Comparison of ENCODE assay signal across 1 cellular context in genomic region chr14:24442240-24443052, GRCh38.
TF ChIP-seq lines count a peak whose summit lies in the region.

SDR39U1 (minus strand) TSS chr14:24442776; CDS start chr14:24442769, 7 bp downstream.

TF ChIP-seq in HepG2, 621 proteins besides CTCF, POLR2A, EP300 and RAD21 (continued from another document and continues in another):
- no peak for TF ChIP-seq FOXO4 (CRISPR knock-in tag; conservative IDR thresholded peaks at IDR 0.05)
- peak; percentile 95 for TF ChIP-seq AGO1 (IDR thresholded peaks at IDR 0.05; ENCODE audit: low read depth, low read length, poor library complexity, severe bottlenecking)
- TF ChIP-seq HOXA5 (CRISPR knock-in tag; IDR thresholded peaks at IDR 0.05): peak; percentile 64; the same call in 1 of the 2 replicates
- peak; percentile 94 for TF ChIP-seq ZBTB4 (CRISPR knock-in tag; IDR thresholded peaks at IDR 0.05; ENCODE audit: borderline replicate concordance)
- TF ChIP-seq ZNF251 (CRISPR knock-in tag; IDR thresholded peaks at IDR 0.05): peak; percentile 89; the same call in 1 of the 2 replicates
- no peak for TF ChIP-seq ZNF232 (CRISPR knock-in tag; IDR thresholded peaks at IDR 0.05; ENCODE audit: borderline replicate concordance)
- no peak for TF ChIP-seq SMARCC2 (IDR thresholded peaks at IDR 0.05)
- peak; percentile 94 for TF ChIP-seq TBX2 (CRISPR knock-in tag; IDR thresholded peaks at IDR 0.05; ENCODE audit: borderline replicate concordance)
- TF ChIP-seq NFE2 (CRISPR knock-in tag; IDR thresholded peaks at IDR 0.05): no peak
- no peak for TF ChIP-seq ZNF841 (CRISPR knock-in tag; IDR thresholded peaks at IDR 0.05; ENCODE audit: borderline replicate concordance)
- TF ChIP-seq ZNF468 (CRISPR knock-in tag; IDR thresholded peaks at IDR 0.05): no peak
- TF ChIP-seq MBD4 (IDR thresholded peaks at IDR 0.05; ENCODE audit: borderline replicate concordance, low read length): no peak
- TF ChIP-seq ZNF629 (CRISPR knock-in tag; conservative IDR thresholded peaks at IDR 0.05): peak; percentile 18; the same call in 1 of the 2 replicates
- peak; percentile 96 for TF ChIP-seq MXD1 (CRISPR knock-in tag; IDR thresholded peaks at IDR 0.05)
- TF ChIP-seq ZNF383 (CRISPR knock-in tag; IDR thresholded peaks at IDR 0.05; ENCODE audit: borderline replicate concordance): peak; percentile 99; the same call in 1 of the 2 replicates
- peak; percentile 85 for TF ChIP-seq ATF6 (CRISPR knock-in tag; conservative IDR thresholded peaks at IDR 0.05)
- peak; percentile 84 for TF ChIP-seq ZNF451 (CRISPR knock-in tag; IDR thresholded peaks at IDR 0.05)
- TF ChIP-seq ZNF556 (CRISPR knock-in tag; IDR thresholded peaks at IDR 0.05; ENCODE audit: borderline replicate concordance): peak; percentile 95
- TF ChIP-seq DBP (CRISPR knock-in tag; IDR thresholded peaks at IDR 0.05; ENCODE audit: not compliant biosample characterization): no peak
- peak; percentile 92 for TF ChIP-seq UBTF (CRISPR knock-in tag; IDR thresholded peaks at IDR 0.05)
- TF ChIP-seq ZC3H4 (CRISPR knock-in tag; IDR thresholded peaks at IDR 0.05; ENCODE audit: borderline replicate concordance): peak; percentile 95
- TF ChIP-seq ZNF607 (CRISPR knock-in tag; IDR thresholded peaks at IDR 0.05; ENCODE audit: borderline replicate concordance): peak; percentile 97
- peak; percentile 98 for TF ChIP-seq ARNT2 (CRISPR knock-in tag; IDR thresholded peaks at IDR 0.05; ENCODE audit: low read depth)
- TF ChIP-seq NR1H2 (CRISPR knock-in tag; IDR thresholded peaks at IDR 0.05; ENCODE audit: borderline replicate concordance, low read depth): peak; percentile 40; the same call in 1 of the 2 replicates
- peak; percentile 99 for TF ChIP-seq NFKB2 (CRISPR knock-in tag; IDR thresholded peaks at IDR 0.05; ENCODE audit: borderline replicate concordance)
- TF ChIP-seq FOXK2 (IDR thresholded peaks at IDR 0.05): peak; percentile 98
- TF ChIP-seq ZNF124 (CRISPR knock-in tag; IDR thresholded peaks at IDR 0.05): no peak; the same call in none of the 2 replicates
- TF ChIP-seq ZNF3 (CRISPR knock-in tag; IDR thresholded peaks at IDR 0.05): no peak
- TF ChIP-seq GATA4 (IDR thresholded peaks at IDR 0.05; ENCODE audit: borderline replicate concordance, low read depth): peak; percentile 85
- peak; percentile 96 for TF ChIP-seq ZNF547 (CRISPR knock-in tag; IDR thresholded peaks at IDR 0.05)
- TF ChIP-seq ZNF44 (CRISPR knock-in tag; IDR thresholded peaks at IDR 0.05): peak; percentile 91
- peak; percentile 97 for TF ChIP-seq NFATC3 (CRISPR knock-in tag; IDR thresholded peaks at IDR 0.05)
- peak; percentile 87; the same call in 1 of the 2 replicates for TF ChIP-seq DNMT1 (CRISPR knock-in tag; IDR thresholded peaks at IDR 0.05)
- TF ChIP-seq KMT2A (CRISPR knock-in tag; IDR thresholded peaks at IDR 0.05): peak; percentile 87
- peak; percentile 84 for TF ChIP-seq ZNF441 (CRISPR knock-in tag; IDR thresholded peaks at IDR 0.05; ENCODE audit: borderline replicate concordance)
- peak; percentile 96 for TF ChIP-seq MXD4 (CRISPR knock-in tag; IDR thresholded peaks at IDR 0.05)
- TF ChIP-seq ZBTB25 (CRISPR knock-in tag; IDR thresholded peaks at IDR 0.05): peak; percentile 92
- TF ChIP-seq NFAT5 (CRISPR knock-in tag; IDR thresholded peaks at IDR 0.05): no peak; the same call in none of the 2 replicates
- peak; percentile 95 for TF ChIP-seq STAT6 (CRISPR knock-in tag; IDR thresholded peaks at IDR 0.05; ENCODE audit: borderline replicate concordance)
- TF ChIP-seq ZNF10 (CRISPR knock-in tag; IDR thresholded peaks at IDR 0.05; ENCODE audit: borderline replicate concordance, low read depth): peak; percentile 94
- TF ChIP-seq RBM22 (optimal IDR thresholded peaks at IDR 0.05; ENCODE audit: low read length): peak; percentile 95
- no peak for TF ChIP-seq TEF (CRISPR knock-in tag; IDR thresholded peaks at IDR 0.05)
